ENCODE assay signal across 22 cellular contexts in the genomic region with DNA sequence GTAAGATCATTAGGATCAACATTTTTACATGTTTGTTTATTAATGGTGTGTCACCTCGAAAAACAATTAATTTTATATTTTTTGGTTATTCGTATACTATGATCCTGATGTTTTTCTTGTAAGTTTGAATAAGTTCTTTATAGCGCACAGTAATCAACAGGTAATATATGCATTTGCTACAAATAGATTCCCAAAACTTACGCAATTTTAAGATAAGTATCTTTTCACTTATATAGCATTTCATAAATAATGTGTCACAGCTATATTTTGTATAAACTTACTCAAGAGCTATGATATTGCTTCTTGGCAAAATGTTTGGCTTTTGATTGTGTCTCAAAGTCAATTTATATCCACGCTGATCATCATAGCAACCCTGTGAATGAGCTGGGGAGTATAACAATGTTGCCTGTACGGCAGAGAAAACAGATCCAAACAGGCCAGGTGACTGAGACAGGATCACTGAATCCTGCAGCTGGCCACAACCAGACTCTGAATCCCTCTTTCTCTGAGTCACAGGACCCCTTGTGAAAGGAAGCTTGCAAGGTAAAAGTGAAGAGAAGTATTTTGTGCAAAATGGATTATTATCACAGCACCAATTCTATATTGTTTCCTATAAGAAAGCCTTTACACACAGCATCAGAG. TPM values are rescaled to one million over a fixed set of nuclear protein-coding genes. Genes with fewer than 3 reads are reported as not detected.
A peak's percentile ranks its signal among the peaks of the same experiment; 100 is the strongest.
DNase-seq lines count a peak whose midpoint lies in the region; ATAC-seq and TF ChIP-seq lines count a peak whose summit lies in the region.
"Had no signal": no experiment of that assay in that cellular context is flagged by ENCODE, and none has a peak within 500 bp of the region (broad histone marks: within the 10 kb centered on the region; RNA-seq: fewer than 3 reads in every experiment).

No MANE protein-coding gene starts in this region.

- no TSS peak for BruUV-seq in mammary epithelial cell (replicated peaks; lab: Mats Ljungman, UMichigan)

- dilution Hi-C loops in mammary epithelial cell (cut with HindIII; ENCODE audit: low sequenced_read_pairs): no loop called here

- TF ChIP-seq CTCF in mammary epithelial cell (conservative IDR thresholded peaks at IDR 0.05 in 1 of 2, IDR thresholded peaks at IDR 0.05 in 1 of 2; ENCODE audit: extremely low read depth in 1 of 2, insufficient read depth in 1 of 2, low read depth in 1 of 2, low read length in 2 of 2) (no peak), breast epithelium (IDR thresholded peaks at IDR 0.05) (no peak), epithelial cell of esophagus (IDR thresholded peaks at IDR 0.05; ENCODE audit: insufficient read depth, low read depth, low read length, missing control alignments) (no peak), esophagus muscularis mucosa (IDR thresholded peaks at IDR 0.05) (no peak)

- WGBS in mammary epithelial cell (ENCODE audit: low coverage, missing lambda C conversion rate): 92% methylated on average over 6 of the region's 6 CpGs
- 77% methylated on average over 6 of the region's 6 CpGs for WGBS in esophagus muscularis mucosa

- no peak for ATAC-seq in left ventricle myocardium superior
- ATAC-seq in GM19351 (IDR thresholded peaks at IDR 0.05; ENCODE audit: unreplicated experiment): no peak
- ATAC-seq: GM12878, HCT116, Right ventricle myocardium inferior had no signal

- TF ChIP-seq POLR2A in breast epithelium (IDR thresholded peaks at IDR 0.05) (no peak), esophagus muscularis mucosa (IDR thresholded peaks at IDR 0.05; ENCODE audit: low read depth) (no peak)

- H3K27ac ChIP-seq in mammary epithelial cell (ENCODE audit: insufficient read depth, low read depth, low read length): peak overlapping the region; percentile 9
- no peak overlapping the region for H3K27ac ChIP-seq in breast epithelium
- H3K27ac ChIP-seq in esophagus muscularis mucosa (replicated peaks in 1 of 4): no peak overlapping the region
- H3K27ac ChIP-seq: BLaER1, KMS-11, SK-N-MC had no signal

- CTCF ChIA-PET in mammary epithelial cell (lab: Charles Lee; ENCODE audit: low non-redundant PET): no interaction called here

- H2AFZ ChIP-seq in mammary epithelial cell (ENCODE audit: low read depth, low read length): no peak overlapping the region
- H2AFZ ChIP-seq: GM23248 had no signal

- H3K4me3 ChIP-seq in mammary epithelial cell (replicated peaks in 1 of 3; ENCODE audit: insufficient read depth in 1 of 3, low read depth in 2 of 3, low read length in 3 of 3): no peak overlapping the region
- H3K4me3 ChIP-seq in breast epithelium: no peak overlapping the region
- no peak overlapping the region for H3K4me3 ChIP-seq in epithelial cell of esophagus (ENCODE audit: low read length)
- H3K4me3 ChIP-seq in esophagus muscularis mucosa: no peak overlapping the region
- H3K4me3 ChIP-seq: BLaER1, GM12878, GM23248, SK-N-MC had no signal

- H3K4me1 ChIP-seq in mammary epithelial cell (ENCODE audit: insufficient read depth, low read length) (peaks cover 3% of the 10 kb centered on the region), breast epithelium (no peaks in the 10 kb centered on the region), esophagus muscularis mucosa (peaks cover 13 to 63% (median 52%) of the 10 kb centered on the region in 4 donors)
- H3K4me1 ChIP-seq: BLaER1 had no signal

- H3K36me3 ChIP-seq in mammary epithelial cell (ENCODE audit: insufficient read depth, low read length) (no peaks in the 10 kb centered on the region), breast epithelium (no peaks in the 10 kb centered on the region), esophagus muscularis mucosa (no peaks in the 10 kb centered on the region)
- H3K36me3 ChIP-seq: BLaER1 had no signal

- no peaks in the 10 kb centered on the region for H3K9me3 ChIP-seq in mammary epithelial cell (replicated peaks; ENCODE audit: insufficient read depth, low read length)
- H3K9me3 ChIP-seq in breast epithelium: no peaks in the 10 kb centered on the region
- no peaks in the 10 kb centered on the region for H3K9me3 ChIP-seq in esophagus muscularis mucosa

- intact Hi-C loops in mammary epithelial cell (cut with micrococcal nuclease): no loop called here
- intact Hi-C loops in breast epithelium (cut with DNase I; ENCODE audit: low total_unique reads): no loop called here
- intact Hi-C loops in left ventricle myocardium superior (cut with micrococcal nuclease): no loop called here
- intact Hi-C loops in esophagus muscularis mucosa (cut with DNase I): loop anchor here (5.0 kb wide), 1 partner anchor 43 kb away; no protein-coding TSS in a partner anchor

- no peak for TF ChIP-seq EP300 in esophagus muscularis mucosa (IDR thresholded peaks at IDR 0.05)

- H3K9ac ChIP-seq in mammary epithelial cell (ENCODE audit: insufficient read depth, low read length): no peak overlapping the region
- H3K9ac ChIP-seq: BLaER1, KMS-11 had no signal

- peaks cover 2% of the 10 kb centered on the region for H4K20me1 ChIP-seq in mammary epithelial cell (ENCODE audit: insufficient read depth, low read length)
- H4K20me1 ChIP-seq: BLaER1 had no signal

- H3K4me2 ChIP-seq in mammary epithelial cell (ENCODE audit: insufficient read depth, low read depth, low read length): no peak overlapping the region
- H3K4me2 ChIP-seq: BLaER1, KMS-11 had no signal

- H3K27me3 ChIP-seq in mammary epithelial cell (ENCODE audit: insufficient read depth, low read length) (no peaks in the 10 kb centered on the region), breast epithelium (no peaks in the 10 kb centered on the region), esophagus muscularis mucosa (no peaks in the 10 kb centered on the region)
- H3K27me3 ChIP-seq: BLaER1 had no signal

- DNase-seq in mammary epithelial cell: peak; percentile 61
- no peak for DNase-seq in breast epithelium (ENCODE audit: low spot score in 2 of 2)
- peak; percentile 61 for DNase-seq in epithelial cell of esophagus (ENCODE audit: low read depth)
- DNase-seq in kidney tubule cell (ENCODE audit: low spot score): peak; percentile 46
- DNase-seq in islet precursor cell: no peak
- DNase-seq in left ventricle myocardium superior: no peak
- no peak for DNase-seq in esophagus muscularis mucosa (ENCODE audit: extremely low spot score)
- DNase-seq: 8988T; CD8-positive, alpha-beta memory T cell; DND-41; GDM1; GM23248; NCI-H1092 treated with DMSO at 0.1 percent for 48 hours; NCI-H1694; NCI-H524 treated with DMSO at 0.1 percent for 48 hours had no signal

- in situ Hi-C loops in mammary epithelial cell (cut with MboI; ENCODE audit: low sequenced_read_pairs in 2 of 2): no loop called here

- H3K79me2 ChIP-seq in mammary epithelial cell (ENCODE audit: insufficient read depth, low read length): peaks cover 87% of the 10 kb centered on the region

RNA-seq across cellular contexts. Expression of a gene that starts 48.6 kb away (rescaled TPM):
- total RNA-seq in mammary epithelial cell (100 to 1,000 TPM; 130 to 183 TPM), breast epithelium (100 to 1,000 TPM in 1 of 3 donors, 10 to 100 TPM in 2; 82.1 to 100 (median 87.5) TPM), left ventricle myocardium superior (34.1 TPM), esophagus muscularis mucosa (100 to 1,000 TPM; 108 to 118 (median 111) TPM)
- polyA plus RNA-seq in mammary epithelial cell: 83.7 TPM
- polyA minus RNA-seq in mammary epithelial cell: 154 TPM
- polyA plus RNA-seq: CD8-positive, alpha-beta memory T cell had no signal

Comparison
In these comparisons a context has a peak if more than half of its experiments do, and no peak if none do; other contexts are left out.
1. DNase-seq: peak in mammary epithelial cell (single experiment), epithelial cell of esophagus (single experiment) and kidney tubule cell (single experiment); none in breast epithelium (0 of 2), islet precursor cell (single experiment), left ventricle myocardium superior (single experiment) and esophagus muscularis mucosa (single experiment).